ENCODE assay signal across 1 cellular context in the genomic region with DNA sequence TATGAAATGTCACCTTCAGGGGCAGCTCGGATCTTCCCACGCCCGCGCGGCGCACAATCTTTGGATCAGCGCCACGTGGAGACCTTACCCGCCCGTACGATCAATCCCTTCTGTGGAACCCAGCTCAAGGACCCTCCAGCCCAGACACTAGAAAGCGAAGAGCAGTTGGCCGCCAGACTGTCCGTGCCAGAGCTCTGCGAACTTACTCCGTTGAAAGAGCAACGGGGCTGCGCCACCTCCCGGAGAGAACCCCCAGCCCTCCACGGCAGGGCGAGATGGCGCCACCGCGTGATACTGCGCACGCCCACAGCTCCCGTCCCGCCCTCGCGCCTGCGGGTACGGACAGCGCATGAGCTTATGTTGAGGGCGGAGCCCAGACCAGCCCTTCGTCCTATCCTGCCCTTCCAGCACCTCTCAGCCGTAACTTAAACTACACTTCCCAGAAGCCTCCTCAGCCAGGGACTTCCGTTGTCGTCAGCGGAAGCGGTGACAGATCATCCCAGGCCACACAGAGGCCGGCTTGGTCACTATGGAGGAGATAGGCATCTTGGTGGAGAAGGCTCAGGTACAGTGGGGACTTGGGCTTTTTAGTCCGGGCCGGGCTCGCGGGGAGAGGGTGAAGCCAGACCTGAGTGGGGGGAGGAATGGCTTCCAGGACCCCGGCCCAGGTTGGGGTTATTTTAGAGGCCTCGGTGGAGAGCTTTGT.
TF ChIP-seq lines count a peak whose summit lies in the region.

A gene (plus strand): TSS at position 492 of the 706 bp plus-strand sequence. CDS start 38 bp downstream, at position 530.

TF ChIP-seq in K562, 482 proteins besides CTCF, POLR2A, EP300 and RAD21 (continued from another document and continues in another):
- TF ChIP-seq BRD4 (IDR thresholded peaks at IDR 0.05) (no peak), SREBF1 (IDR thresholded peaks at IDR 0.05; ENCODE audit: borderline replicate concordance, low read depth, low read length) (peak; percentile 61; the same call in 1 of the 2 replicates), SAP30 (IDR thresholded peaks at IDR 0.05; ENCODE audit: borderline replicate concordance, insufficient read depth, low read depth, low read length, poor library complexity, severe bottlenecking) (no peak), NR4A1 (CRISPR knock-in tag; IDR thresholded peaks at IDR 0.05) (no peak), NR4A1 (tag; IDR thresholded peaks at IDR 0.05) (peak; percentile 62; the same call in 1 of the 2 replicates), TBL1XR1 (IDR thresholded peaks at IDR 0.05; ENCODE audit: low read length in 2 of 2) (peak; percentile 33 to 56; a peak in 1 of 4 replicates), ASH1L (IDR thresholded peaks at IDR 0.05; ENCODE audit: borderline replicate concordance, low read depth, partially characterized antibody) (no peak), NR1H2 (CRISPR knock-in tag; IDR thresholded peaks at IDR 0.05) (peak; percentile 11; the same call in 1 of the 2 replicates), ELF1 (tag; IDR thresholded peaks at IDR 0.05) (peak; percentile 95), SRSF3 (IDR thresholded peaks at IDR 0.05; ENCODE audit: insufficient read depth, low read length) (no peak), MAFK (IDR thresholded peaks at IDR 0.05; ENCODE audit: low read length) (no peak), ETV6 (IDR thresholded peaks at IDR 0.05; ENCODE audit: borderline replicate concordance in 1 of 2, low read depth in 2 of 2, low read length in 1 of 2) (no peak), ETV6 (CRISPR knock-in tag; IDR thresholded peaks at IDR 0.05; ENCODE audit: borderline replicate concordance) (no peak), ZNF551 (CRISPR knock-in tag; IDR thresholded peaks at IDR 0.05) (no peak), ZFP36 (IDR thresholded peaks at IDR 0.05; ENCODE audit: low read depth, low read length, partially characterized antibody) (no peak), EGR1 (conservative IDR thresholded peaks at IDR 0.05) (peak; percentile 87), TFAM (CRISPR knock-in tag; conservative IDR thresholded peaks at IDR 0.05) (no peak), TSC22D4 (tag; IDR thresholded peaks at IDR 0.05) (no peak), NFIC (IDR thresholded peaks at IDR 0.05) (peak; percentile 81), FUS (optimal IDR thresholded peaks at IDR 0.05; ENCODE audit: low read depth, low read length) (no peak), HNRNPL (IDR thresholded peaks at IDR 0.05; ENCODE audit: low read depth, low read length) (no peak), ZNF384 (IDR thresholded peaks at IDR 0.05; ENCODE audit: low read depth, low read length) (no peak), SMAD2 (IDR thresholded peaks at IDR 0.05; ENCODE audit: low read depth, low read length) (no peak), TAF9B (IDR thresholded peaks at IDR 0.05; ENCODE audit: partially characterized antibody) (peak; percentile 50), PML (IDR thresholded peaks at IDR 0.05; ENCODE audit: low read length) (peak; percentile 62), TRIM24 (IDR thresholded peaks at IDR 0.05) (no peak), ARNT (IDR thresholded peaks at IDR 0.05) (no peak), ZNF3 (CRISPR knock-in tag; IDR thresholded peaks at IDR 0.05) (no peak), SNIP1 (IDR thresholded peaks at IDR 0.05; ENCODE audit: low read depth) (no peak), POLR2AphosphoS2 (IDR thresholded peaks at IDR 0.05; ENCODE audit: low read length) (no peak), FOXK2 (conservative IDR thresholded peaks at IDR 0.05 in 1 of 2, IDR thresholded peaks at IDR 0.05 in 1 of 2; ENCODE audit: low read depth in 2 of 2) (0 out of 4 replicates have a peak, but pooled peaks have one; percentile 46 to 48), ZSCAN29 (IDR thresholded peaks at IDR 0.05) (no peak), RBFOX2 (IDR thresholded peaks at IDR 0.05; ENCODE audit: low read depth, low read length) (peak; percentile 98), ZNF41 (CRISPR knock-in tag; conservative IDR thresholded peaks at IDR 0.05) (no peak), NRF1 (conservative IDR thresholded peaks at IDR 0.05 in 1 of 2, IDR thresholded peaks at IDR 0.05 in 1 of 2) (peak; percentile 96 to 97), RBM15 (IDR thresholded peaks at IDR 0.05; ENCODE audit: insufficient read depth, low read length) (no peak)
- TF ChIP-seq, protein P1, sequence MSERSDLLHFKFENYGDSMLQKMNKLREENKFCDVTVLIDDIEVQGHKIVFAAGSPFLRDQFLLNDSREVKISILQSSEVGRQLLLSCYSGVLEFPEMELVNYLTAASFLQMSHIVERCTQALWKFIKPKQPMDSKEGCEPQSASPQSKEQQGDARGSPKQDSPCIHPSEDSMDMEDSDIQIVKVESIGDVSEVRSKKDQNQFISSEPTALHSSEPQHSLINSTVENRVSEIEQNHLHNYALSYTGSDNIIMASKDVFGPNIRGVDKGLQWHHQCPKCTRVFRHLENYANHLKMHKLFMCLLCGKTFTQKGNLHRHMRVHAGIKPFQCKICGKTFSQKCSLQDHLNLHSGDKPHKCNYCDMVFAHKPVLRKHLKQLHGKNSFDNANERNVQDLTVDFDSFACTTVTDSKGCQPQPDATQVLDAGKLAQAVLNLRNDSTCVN (CRISPR knock-in tag; IDR thresholded peaks at IDR 0.05): peak; percentile 73; the same call in 1 of the 2 replicates
- TF ChIP-seq, protein P2, sequence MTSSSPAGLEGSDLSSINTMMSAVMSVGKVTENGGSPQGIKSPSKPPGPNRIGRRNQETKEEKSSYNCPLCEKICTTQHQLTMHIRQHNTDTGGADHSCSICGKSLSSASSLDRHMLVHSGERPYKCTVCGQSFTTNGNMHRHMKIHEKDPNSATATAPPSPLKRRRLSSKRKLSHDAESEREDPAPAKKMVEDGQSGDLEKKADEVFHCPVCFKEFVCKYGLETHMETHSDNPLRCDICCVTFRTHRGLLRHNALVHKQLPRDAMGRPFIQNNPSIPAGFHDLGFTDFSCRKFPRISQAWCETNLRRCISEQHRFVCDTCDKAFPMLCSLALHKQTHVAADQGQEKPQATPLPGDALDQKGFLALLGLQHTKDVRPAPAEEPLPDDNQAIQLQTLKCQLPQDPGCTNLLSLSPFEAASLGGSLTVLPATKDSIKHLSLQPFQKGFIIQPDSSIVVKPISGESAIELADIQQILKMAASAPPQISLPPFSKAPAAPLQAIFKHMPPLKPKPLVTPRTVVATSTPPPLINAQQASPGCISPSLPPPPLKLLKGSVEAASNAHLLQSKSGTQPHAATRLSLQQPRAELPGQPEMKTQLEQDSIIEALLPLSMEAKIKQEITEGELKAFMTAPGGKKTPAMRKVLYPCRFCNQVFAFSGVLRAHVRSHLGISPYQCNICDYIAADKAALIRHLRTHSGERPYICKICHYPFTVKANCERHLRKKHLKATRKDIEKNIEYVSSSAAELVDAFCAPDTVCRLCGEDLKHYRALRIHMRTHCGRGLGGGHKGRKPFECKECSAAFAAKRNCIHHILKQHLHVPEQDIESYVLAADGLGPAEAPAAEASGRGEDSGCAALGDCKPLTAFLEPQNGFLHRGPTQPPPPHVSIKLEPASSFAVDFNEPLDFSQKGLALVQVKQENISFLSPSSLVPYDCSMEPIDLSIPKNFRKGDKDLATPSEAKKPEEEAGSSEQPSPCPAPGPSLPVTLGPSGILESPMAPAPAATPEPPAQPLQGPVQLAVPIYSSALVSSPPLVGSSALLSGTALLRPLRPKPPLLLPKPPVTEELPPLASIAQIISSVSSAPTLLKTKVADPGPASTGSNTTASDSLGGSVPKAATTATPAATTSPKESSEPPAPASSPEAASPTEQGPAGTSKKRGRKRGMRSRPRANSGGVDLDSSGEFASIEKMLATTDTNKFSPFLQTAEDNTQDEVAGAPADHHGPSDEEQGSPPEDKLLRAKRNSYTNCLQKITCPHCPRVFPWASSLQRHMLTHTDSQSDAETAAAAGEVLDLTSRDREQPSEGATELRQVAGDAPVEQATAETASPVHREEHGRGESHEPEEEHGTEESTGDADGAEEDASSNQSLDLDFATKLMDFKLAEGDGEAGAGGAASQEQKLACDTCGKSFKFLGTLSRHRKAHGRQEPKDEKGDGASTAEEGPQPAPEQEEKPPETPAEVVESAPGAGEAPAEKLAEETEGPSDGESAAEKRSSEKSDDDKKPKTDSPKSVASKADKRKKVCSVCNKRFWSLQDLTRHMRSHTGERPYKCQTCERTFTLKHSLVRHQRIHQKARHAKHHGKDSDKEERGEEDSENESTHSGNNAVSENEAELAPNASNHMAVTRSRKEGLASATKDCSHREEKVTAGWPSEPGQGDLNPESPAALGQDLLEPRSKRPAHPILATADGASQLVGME (CRISPR knock-in tag; IDR thresholded peaks at IDR 0.05): no peak
- TF ChIP-seq, protein P3, sequence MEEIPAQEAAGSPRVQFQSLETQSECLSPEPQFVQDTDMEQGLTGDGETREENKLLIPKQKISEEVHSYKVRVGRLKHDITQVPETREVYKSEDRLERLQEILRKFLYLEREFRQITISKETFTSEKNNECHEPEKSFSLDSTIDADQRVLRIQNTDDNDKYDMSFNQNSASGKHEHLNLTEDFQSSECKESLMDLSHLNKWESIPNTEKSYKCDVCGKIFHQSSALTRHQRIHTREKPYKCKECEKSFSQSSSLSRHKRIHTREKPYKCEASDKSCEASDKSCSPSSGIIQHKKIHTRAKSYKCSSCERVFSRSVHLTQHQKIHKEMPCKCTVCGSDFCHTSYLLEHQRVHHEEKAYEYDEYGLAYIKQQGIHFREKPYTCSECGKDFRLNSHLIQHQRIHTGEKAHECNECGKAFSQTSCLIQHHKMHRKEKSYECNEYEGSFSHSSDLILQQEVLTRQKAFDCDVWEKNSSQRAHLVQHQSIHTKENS (CRISPR knock-in tag; IDR thresholded peaks at IDR 0.05): no peak
- TF ChIP-seq, protein P4, sequence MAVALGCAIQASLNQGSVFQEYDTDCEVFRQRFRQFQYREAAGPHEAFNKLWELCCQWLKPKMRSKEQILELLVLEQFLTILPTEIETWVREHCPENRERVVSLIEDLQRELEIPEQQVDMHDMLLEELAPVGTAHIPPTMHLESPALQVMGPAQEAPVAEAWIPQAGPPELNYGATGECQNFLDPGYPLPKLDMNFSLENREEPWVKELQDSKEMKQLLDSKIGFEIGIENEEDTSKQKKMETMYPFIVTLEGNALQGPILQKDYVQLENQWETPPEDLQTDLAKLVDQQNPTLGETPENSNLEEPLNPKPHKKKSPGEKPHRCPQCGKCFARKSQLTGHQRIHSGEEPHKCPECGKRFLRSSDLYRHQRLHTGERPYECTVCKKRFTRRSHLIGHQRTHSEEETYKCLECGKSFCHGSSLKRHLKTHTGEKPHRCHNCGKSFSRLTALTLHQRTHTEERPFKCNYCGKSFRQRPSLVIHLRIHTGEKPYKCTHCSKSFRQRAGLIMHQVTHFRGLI (CRISPR knock-in tag; IDR thresholded peaks at IDR 0.05): no peak
- TF ChIP-seq, protein P5, sequence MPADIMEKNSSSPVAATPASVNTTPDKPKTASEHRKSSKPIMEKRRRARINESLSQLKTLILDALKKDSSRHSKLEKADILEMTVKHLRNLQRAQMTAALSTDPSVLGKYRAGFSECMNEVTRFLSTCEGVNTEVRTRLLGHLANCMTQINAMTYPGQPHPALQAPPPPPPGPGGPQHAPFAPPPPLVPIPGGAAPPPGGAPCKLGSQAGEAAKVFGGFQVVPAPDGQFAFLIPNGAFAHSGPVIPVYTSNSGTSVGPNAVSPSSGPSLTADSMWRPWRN (IDR thresholded peaks at IDR 0.05; ENCODE audit: low read depth): no peak
- TF ChIP-seq, protein P6, sequence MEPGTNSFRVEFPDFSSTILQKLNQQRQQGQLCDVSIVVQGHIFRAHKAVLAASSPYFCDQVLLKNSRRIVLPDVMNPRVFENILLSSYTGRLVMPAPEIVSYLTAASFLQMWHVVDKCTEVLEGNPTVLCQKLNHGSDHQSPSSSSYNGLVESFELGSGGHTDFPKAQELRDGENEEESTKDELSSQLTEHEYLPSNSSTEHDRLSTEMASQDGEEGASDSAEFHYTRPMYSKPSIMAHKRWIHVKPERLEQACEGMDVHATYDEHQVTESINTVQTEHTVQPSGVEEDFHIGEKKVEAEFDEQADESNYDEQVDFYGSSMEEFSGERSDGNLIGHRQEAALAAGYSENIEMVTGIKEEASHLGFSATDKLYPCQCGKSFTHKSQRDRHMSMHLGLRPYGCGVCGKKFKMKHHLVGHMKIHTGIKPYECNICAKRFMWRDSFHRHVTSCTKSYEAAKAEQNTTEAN (CRISPR knock-in tag; IDR thresholded peaks at IDR 0.05): no peak
- TF ChIP-seq, protein P7, sequence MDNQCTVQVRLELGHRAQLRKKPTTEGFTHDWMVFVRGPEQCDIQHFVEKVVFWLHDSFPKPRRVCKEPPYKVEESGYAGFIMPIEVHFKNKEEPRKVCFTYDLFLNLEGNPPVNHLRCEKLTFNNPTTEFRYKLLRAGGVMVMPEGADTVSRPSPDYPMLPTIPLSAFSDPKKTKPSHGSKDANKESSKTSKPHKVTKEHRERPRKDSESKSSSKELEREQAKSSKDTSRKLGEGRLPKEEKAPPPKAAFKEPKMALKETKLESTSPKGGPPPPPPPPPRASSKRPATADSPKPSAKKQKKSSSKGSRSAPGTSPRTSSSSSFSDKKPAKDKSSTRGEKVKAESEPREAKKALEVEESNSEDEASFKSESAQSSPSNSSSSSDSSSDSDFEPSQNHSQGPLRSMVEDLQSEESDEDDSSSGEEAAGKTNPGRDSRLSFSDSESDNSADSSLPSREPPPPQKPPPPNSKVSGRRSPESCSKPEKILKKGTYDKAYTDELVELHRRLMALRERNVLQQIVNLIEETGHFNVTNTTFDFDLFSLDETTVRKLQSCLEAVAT (IDR thresholded peaks at IDR 0.05): 0 out of 4 replicates have a peak, but pooled peaks of 1 of the 2 experiments have one; percentile 68
- TF ChIP-seq, protein P8, sequence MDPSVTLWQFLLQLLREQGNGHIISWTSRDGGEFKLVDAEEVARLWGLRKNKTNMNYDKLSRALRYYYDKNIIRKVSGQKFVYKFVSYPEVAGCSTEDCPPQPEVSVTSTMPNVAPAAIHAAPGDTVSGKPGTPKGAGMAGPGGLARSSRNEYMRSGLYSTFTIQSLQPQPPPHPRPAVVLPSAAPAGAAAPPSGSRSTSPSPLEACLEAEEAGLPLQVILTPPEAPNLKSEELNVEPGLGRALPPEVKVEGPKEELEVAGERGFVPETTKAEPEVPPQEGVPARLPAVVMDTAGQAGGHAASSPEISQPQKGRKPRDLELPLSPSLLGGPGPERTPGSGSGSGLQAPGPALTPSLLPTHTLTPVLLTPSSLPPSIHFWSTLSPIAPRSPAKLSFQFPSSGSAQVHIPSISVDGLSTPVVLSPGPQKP (CRISPR knock-in tag; IDR thresholded peaks at IDR 0.05): no peak
- TF ChIP-seq, protein P9, sequence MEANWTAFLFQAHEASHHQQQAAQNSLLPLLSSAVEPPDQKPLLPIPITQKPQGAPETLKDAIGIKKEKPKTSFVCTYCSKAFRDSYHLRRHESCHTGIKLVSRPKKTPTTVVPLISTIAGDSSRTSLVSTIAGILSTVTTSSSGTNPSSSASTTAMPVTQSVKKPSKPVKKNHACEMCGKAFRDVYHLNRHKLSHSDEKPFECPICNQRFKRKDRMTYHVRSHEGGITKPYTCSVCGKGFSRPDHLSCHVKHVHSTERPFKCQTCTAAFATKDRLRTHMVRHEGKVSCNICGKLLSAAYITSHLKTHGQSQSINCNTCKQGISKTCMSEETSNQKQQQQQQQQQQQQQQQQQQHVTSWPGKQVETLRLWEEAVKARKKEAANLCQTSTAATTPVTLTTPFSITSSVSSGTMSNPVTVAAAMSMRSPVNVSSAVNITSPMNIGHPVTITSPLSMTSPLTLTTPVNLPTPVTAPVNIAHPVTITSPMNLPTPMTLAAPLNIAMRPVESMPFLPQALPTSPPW (CRISPR knock-in tag; IDR thresholded peaks at IDR 0.05): peak; percentile 31; the same call in 1 of the 2 replicates
- TF ChIP-seq, protein P10, sequence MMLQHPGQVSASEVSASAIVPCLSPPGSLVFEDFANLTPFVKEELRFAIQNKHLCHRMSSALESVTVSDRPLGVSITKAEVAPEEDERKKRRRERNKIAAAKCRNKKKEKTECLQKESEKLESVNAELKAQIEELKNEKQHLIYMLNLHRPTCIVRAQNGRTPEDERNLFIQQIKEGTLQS (IDR thresholded peaks at IDR 0.05): peak; percentile 64
- TF ChIP-seq, protein P10 (CRISPR knock-in tag; conservative IDR thresholded peaks at IDR 0.05): no peak; the same call in 1 of the 2 replicates
